8 cellular contexts compared by ENCODE assay signal in the genomic region with DNA sequence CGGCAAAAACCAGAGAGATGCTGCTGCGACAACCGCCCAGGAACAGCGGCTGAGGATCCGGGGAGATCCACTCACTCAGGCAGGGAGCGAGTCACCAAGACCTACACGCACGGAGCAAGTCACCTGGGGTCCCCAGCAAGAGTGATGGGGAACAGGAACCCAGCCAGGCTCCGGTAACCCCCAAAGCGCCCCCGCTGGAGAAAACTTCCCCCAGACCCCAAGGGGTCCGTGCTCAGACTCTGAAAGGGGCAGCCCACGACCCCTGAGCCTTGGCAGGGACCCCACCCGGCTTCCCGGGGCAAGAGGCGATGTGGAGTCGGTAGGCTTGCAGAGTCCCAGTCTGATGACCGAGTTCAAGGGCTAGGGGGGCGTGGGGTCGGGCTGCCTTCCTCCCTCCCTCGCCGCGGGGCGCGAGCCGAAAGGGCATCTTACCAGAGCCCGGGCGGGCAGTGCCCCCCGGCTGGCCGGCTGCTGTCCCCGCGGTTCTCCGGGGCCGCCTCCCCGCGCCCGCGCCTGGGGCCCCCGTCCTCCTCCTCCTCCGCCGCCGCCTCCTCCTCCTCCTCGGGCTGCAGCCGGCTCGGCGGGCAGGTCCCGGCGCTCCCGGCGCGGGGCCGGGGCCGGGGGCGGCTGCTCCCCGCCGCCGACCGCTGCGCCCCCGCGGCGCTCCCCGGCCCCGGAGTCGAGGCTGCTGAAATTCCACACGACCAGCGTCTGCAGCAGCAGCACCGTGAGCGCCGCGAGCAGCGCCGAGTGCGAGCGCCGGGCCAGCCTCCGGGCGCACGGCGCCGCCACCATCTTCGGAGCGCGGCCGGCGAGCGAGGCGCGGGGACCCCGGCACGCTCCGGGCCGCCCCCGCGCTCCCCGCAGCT. TPM values are rescaled to one million over a fixed set of nuclear protein-coding genes. Genes with fewer than 3 reads are reported as not detected.
A peak's percentile ranks its signal among the peaks of the same experiment; 100 is the strongest.
DNase-seq lines count a peak whose midpoint lies in the region; ATAC-seq and TF ChIP-seq lines count a peak whose summit lies in the region.

No MANE protein-coding gene starts in this region.

- H3K4me1 ChIP-seq in A673 (ENCODE audit: insufficient read depth, low read length, poor library complexity, severe bottlenecking), result no peaks in the 10 kb centered on the region
- H3K4me1 ChIP-seq in gastroesophageal sphincter, result peaks cover 0 to 58% (median 18%) of the 10 kb centered on the region in 3 donors

- H3K36me3 Mint-ChIP-seq in activated T-cell treated with anti-CD3 and anti-CD28 coated beads, Interleukin-2, amount 50 U/mL, for 4 hours (ENCODE audit: insufficient read depth), result peaks cover 5% of the 10 kb centered on the region
- peaks cover 3% of the 10 kb centered on the region for H3K36me3 Mint-ChIP-seq in progenitor cell of endocrine pancreas (ENCODE audit: insufficient read depth)

- H3K4me3 ChIP-seq in A673 (ENCODE audit: low read depth, low read length, poor library complexity, severe bottlenecking), result peak overlapping the region; percentile 27
- H3K4me3 ChIP-seq in gastroesophageal sphincter, result peak overlapping the region; percentile 81 to 85

- no peak for TF ChIP-seq POLR2A in gastroesophageal sphincter (IDR thresholded peaks at IDR 0.05)

- H3K9me3 Mint-ChIP-seq in activated T-cell treated with anti-CD3 and anti-CD28 coated beads, Interleukin-2, amount 50 U/mL, for 4 hours, result no peaks in the 10 kb centered on the region
- no peaks in the 10 kb centered on the region for H3K9me3 Mint-ChIP-seq in progenitor cell of endocrine pancreas (ENCODE audit: low read depth)

- peaks cover 53% of the 10 kb centered on the region for H3K4me1 Mint-ChIP-seq in activated T-cell treated with anti-CD3 and anti-CD28 coated beads, Interleukin-2, amount 50 U/mL, for 4 hours (ENCODE audit: low read depth)
- H3K4me1 Mint-ChIP-seq in progenitor cell of endocrine pancreas (ENCODE audit: low read depth), result peaks cover 36% of the 10 kb centered on the region

- H3K27me3 ChIP-seq in A673 (replicated peaks; ENCODE audit: insufficient read depth, low read depth, low read length, poor library complexity) (peaks cover 32% of the 10 kb centered on the region), gastroesophageal sphincter (no peaks in the 10 kb centered on the region)

- peak overlapping the region; percentile 78 for H3K27ac Mint-ChIP-seq in progenitor cell of endocrine pancreas

- TF ChIP-seq EP300 in gastroesophageal sphincter (IDR thresholded peaks at IDR 0.05), result no peak

- POLR2A ChIA-PET in A673 (lab: Charles Lee; ENCODE audit: low non-redundant PET), result no interaction called here

- H3K36me3 ChIP-seq in A673 (ENCODE audit: insufficient read depth, low read length, poor library complexity, severe bottlenecking) (no peaks in the 10 kb centered on the region), gastroesophageal sphincter (no peaks in the 10 kb centered on the region)

- TF ChIP-seq CTCF in A673 (conservative IDR thresholded peaks at IDR 0.05; ENCODE audit: low read depth, low read length) (no peak), gastroesophageal sphincter (IDR thresholded peaks at IDR 0.05) (no peak), progenitor cell of endocrine pancreas (IDR thresholded peaks at IDR 0.05; ENCODE audit: unreplicated experiment) (no peak)

- no peak overlapping the region for H3K27ac ChIP-seq in A673 (ENCODE audit: low read depth, low read length, poor library complexity, severe bottlenecking)
- peak overlapping the region in 3 of 4 donors; percentile 91 to 94 (median 92) for H3K27ac ChIP-seq in gastroesophageal sphincter

- peak overlapping the region; percentile 95 for H3K4me3 Mint-ChIP-seq in activated T-cell treated with anti-CD3 and anti-CD28 coated beads, Interleukin-2, amount 50 U/mL, for 4 hours
- peak overlapping the region; percentile 78 for H3K4me3 Mint-ChIP-seq in progenitor cell of endocrine pancreas (ENCODE audit: low read depth)

- no TSS peak for BruUV-seq in A673 (replicated peaks; lab: Mats Ljungman, UMichigan)

- in situ Hi-C loops in ACHN (cut with HindIII; ENCODE audit: low pct_ligation_motif_present, low pct_unique_long_range_greater_than_20kb, low sequenced_read_pairs), result no loop called here

- 0% methylated on average over 2 of the region's 96 CpGs; no CpG with 5 or more reads in 1 of the 2 donors for WGBS in gastroesophageal sphincter (ENCODE audit: low coverage in 1 of 2), 2 donors

- no peaks in the 10 kb centered on the region for H3K27me3 Mint-ChIP-seq in activated T-cell treated with anti-CD3 and anti-CD28 coated beads, Interleukin-2, amount 50 U/mL, for 4 hours (ENCODE audit: low read depth)
- peaks cover 39% of the 10 kb centered on the region for H3K27me3 Mint-ChIP-seq in progenitor cell of endocrine pancreas

- intact Hi-C loops in A673 (cut with micrococcal nuclease; ENCODE audit: unreplicated experiment), result no loop called here

- CTCF ChIA-PET in A673 (lab: Charles Lee), result no interaction called here

- DNase-seq in A673 (ENCODE audit: low spot score) (no peak), progenitor cell of endocrine pancreas (ENCODE audit: low spot score, unreplicated experiment) (peak; percentile 22), midbrain (lab: John Stamatoyannopoulos, UW) (no peak), ACHN (no peak)
- peak; percentile 13 for DNase-seq in activated T-cell treated with anti-CD3 and anti-CD28 coated beads, Interleukin-2, amount 50 U/mL, for 4 hours

- ATAC-seq in HG03354 (IDR thresholded peaks at IDR 0.05; ENCODE audit: poor library complexity, severe bottlenecking, unreplicated experiment) (peak; percentile 42), gastroesophageal sphincter (no peak), HG02642 (IDR thresholded peaks at IDR 0.05; ENCODE audit: poor library complexity, unreplicated experiment) (no peak)
- peak; percentile 65 for ATAC-seq in activated T-cell treated with anti-CD3 and anti-CD28 coated beads, Interleukin-2, amount 50 U/mL, for 4 hours

- H3K9me3 ChIP-seq in A673 (ENCODE audit: low read depth, low read length, poor library complexity, severe bottlenecking) (no peaks in the 10 kb centered on the region), gastroesophageal sphincter (no peaks in the 10 kb centered on the region)

RNA-seq across cellular contexts. Expression of a gene that starts 0.5 kb away (rescaled TPM):
- total RNA-seq in A673 (2021) (0.13 and 0.64 TPM in 2 replicates), gastroesophageal sphincter (10 to 100 TPM; 19.1 to 51.6 (median 23.7) TPM), progenitor cell of endocrine pancreas (10.9 and 12.3 TPM in 2 replicates)
- total RNA-seq in activated T-cell treated with anti-CD3 and anti-CD28 coated beads, Interleukin-2, amount 50 U/mL, for 4 hours, result 1 to 10 TPM; 1.9 to 3.1 (median 2.3) TPM

Comparison
In these comparisons a context has a peak if more than half of its experiments do, and no peak if none do; other contexts are left out.
1. DNase-seq: peak in activated T-cell treated with anti-CD3 and anti-CD28 coated beads, Interleukin-2, amount 50 U/mL, for 4 hours (single experiment) and progenitor cell of endocrine pancreas (single experiment); none in A673 (single experiment), midbrain (single experiment) and ACHN (single experiment).
2. ATAC-seq: peak in HG03354 (single experiment) and activated T-cell treated with anti-CD3 and anti-CD28 coated beads, Interleukin-2, amount 50 U/mL, for 4 hours (2 of 2); none in gastroesophageal sphincter (single experiment) and HG02642 (single experiment).